26 cellular contexts compared by ENCODE assay signal in the genomic region with DNA sequence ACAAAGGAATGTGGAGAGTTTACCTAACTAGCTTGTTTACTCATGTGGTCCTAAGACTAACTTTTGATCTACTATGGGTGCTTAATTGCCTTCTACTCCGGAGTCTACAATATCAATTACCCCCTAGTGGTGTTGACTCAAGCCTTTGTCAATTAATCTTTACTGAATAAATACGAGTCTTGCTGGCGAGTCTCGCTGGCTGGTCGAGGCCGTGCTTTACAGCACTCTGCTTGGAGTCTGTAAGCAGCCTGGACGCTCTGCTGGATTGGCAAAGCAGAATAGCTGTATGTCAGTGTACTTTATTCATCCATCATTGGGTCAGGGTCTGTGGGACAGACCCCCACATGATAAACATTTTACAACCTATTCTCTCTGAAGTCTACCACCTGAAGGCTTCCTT. TPM values are rescaled to one million over a fixed set of nuclear protein-coding genes. Genes with fewer than 3 reads are reported as not detected.
"Had no signal": no experiment of that assay in that cellular context is flagged by ENCODE, and none has a peak within 500 bp of the region (broad histone marks: within the 10 kb centered on the region; RNA-seq: fewer than 3 reads in every experiment).

No MANE protein-coding gene starts in this region.

- H3K4me1 Mint-ChIP-seq: stimulated activated effector memory CD8-positive, alpha-beta T cell treated with anti-CD3 and anti-CD28 coated beads, Interleukin-12 subunit alpha, Interleukin-12 subunit beta, amount 100 ng/mL, for 72 hours had no signal

- H3K9me3 Mint-ChIP-seq: activated naive CD4-positive, alpha-beta T cell treated with anti-CD3 and anti-CD28 coated beads, Interleukin-2, amount 50 U/mL, for 72 hours; activated T-cell treated with anti-CD3 and anti-CD28 coated beads, Interleukin-2, amount 50 U/mL, for 72 hours; natural killer cell treated with Interleukin-12 subunit alpha and Interleukin-12 subunit beta and Interleukin-15 and Interleukin-18, amount 100 ng/mL, for 72 hours; stimulated activated naive CD8-positive, alpha-beta T cell treated with anti-CD3 and anti-CD28 coated beads, Interleukin-15, Interleukin-2, amounts not matched to agents 100 ng/mL and 50 ng/mL, for 24 hours; type B pancreatic cell had no signal

- H3K4me3 Mint-ChIP-seq: activated T-cell treated with anti-CD3 and anti-CD28 coated beads, Interleukin-2, amount 50 U/mL, for 72 hours; natural killer cell treated with Interleukin-12 subunit alpha and Interleukin-12 subunit beta and Interleukin-15 and Interleukin-18, amount 100 ng/mL, for 72 hours; stimulated activated effector memory CD8-positive, alpha-beta T cell treated with anti-CD3 and anti-CD28 coated beads, Interleukin-12 subunit alpha, Interleukin-12 subunit beta, amount 100 ng/mL, for 72 hours; stimulated activated naive CD8-positive, alpha-beta T cell treated with anti-CD3 and anti-CD28 coated beads, Interleukin-15, Interleukin-2, amounts not matched to agents 100 ng/mL and 50 ng/mL, for 24 hours; type B pancreatic cell had no signal

- H3K27ac ChIP-seq: foreskin keratinocyte, heart left ventricle, left ventricle myocardium inferior, right lobe of liver, thoracic aorta, vagina, VCaP had no signal

- H3K36me3 ChIP-seq: breast epithelium, heart left ventricle, left ventricle myocardium inferior, right lobe of liver, thoracic aorta, vagina had no signal

- ATAC-seq: activated naive CD4-positive, alpha-beta T cell treated with anti-CD3 and anti-CD28 coated beads, Interleukin-2, amount 50 U/mL, for 72 hours; activated T-cell treated with anti-CD3 and anti-CD28 coated beads, Interleukin-2, amount 50 U/mL, for 72 hours; esophagus mucosa; foreskin keratinocyte; heart left ventricle; mucosa of descending colon; natural killer cell treated with Interleukin-12 subunit alpha and Interleukin-12 subunit beta and Interleukin-15 and Interleukin-18, amount 100 ng/mL, for 72 hours; stimulated activated effector memory CD8-positive, alpha-beta T cell treated with anti-CD3 and anti-CD28 coated beads, Interleukin-12 subunit alpha, Interleukin-12 subunit beta, amount 100 ng/mL, for 72 hours had no signal

- DNase-seq: activated CD4-positive, alpha-beta T cell treated with anti-CD3 and anti-CD28 coated beads for 4 hours; activated CD4-positive, alpha-beta T cell treated with anti-CD3 and anti-CD28 coated beads, Interleukin-2, amount 50 U/mL, for 4 hours; activated naive CD4-positive, alpha-beta T cell; activated T-cell treated with anti-CD3 and anti-CD28 coated beads for 4 hours; activated T-cell treated with anti-CD3 and anti-CD28 coated beads, Interleukin-2, amount 50 U/mL, for 72 hours; central memory CD4-positive, alpha-beta T cell; foreskin keratinocyte; heart left ventricle; left ventricle myocardium inferior; mucosa of descending colon; posterior cingulate gyrus; small intestine; stimulated activated CD4-positive, alpha-beta T cell treated with anti-CD3 and anti-CD28 coated beads, Interleukin-4, amount 100 ng/mL, for 24 hours; T-helper 9 cell had no signal

- H3K36me3 Mint-ChIP-seq: activated naive CD4-positive, alpha-beta T cell treated with anti-CD3 and anti-CD28 coated beads, Interleukin-2, amount 50 U/mL, for 72 hours; natural killer cell treated with Interleukin-12 subunit alpha and Interleukin-12 subunit beta and Interleukin-15 and Interleukin-18, amount 100 ng/mL, for 72 hours; stimulated activated effector memory CD8-positive, alpha-beta T cell treated with anti-CD3 and anti-CD28 coated beads, Interleukin-12 subunit alpha, Interleukin-12 subunit beta, amount 100 ng/mL, for 72 hours; type B pancreatic cell had no signal

- H3K4me3 ChIP-seq: breast epithelium, heart left ventricle, left ventricle myocardium inferior, lung, mucosa of descending colon, right lobe of liver, thoracic aorta, vagina had no signal

- H3K27ac Mint-ChIP-seq: activated naive CD4-positive, alpha-beta T cell treated with anti-CD3 and anti-CD28 coated beads, Interleukin-2, amount 50 U/mL, for 72 hours; activated T-cell treated with anti-CD3 and anti-CD28 coated beads, Interleukin-2, amount 50 U/mL, for 72 hours; natural killer cell treated with Interleukin-12 subunit alpha and Interleukin-12 subunit beta and Interleukin-15 and Interleukin-18, amount 100 ng/mL, for 72 hours; stimulated activated effector memory CD8-positive, alpha-beta T cell treated with anti-CD3 and anti-CD28 coated beads, Interleukin-12 subunit alpha, Interleukin-12 subunit beta, amount 100 ng/mL, for 72 hours; stimulated activated naive CD8-positive, alpha-beta T cell treated with anti-CD3 and anti-CD28 coated beads, Interleukin-15, Interleukin-2, amounts not matched to agents 100 ng/mL and 50 ng/mL, for 24 hours; type B pancreatic cell had no signal

- H3K27me3 ChIP-seq: breast epithelium, foreskin keratinocyte, heart left ventricle, right lobe of liver, vagina had no signal

- H3K27me3 Mint-ChIP-seq: type B pancreatic cell had no signal

- H3K4me1 ChIP-seq: breast epithelium, left ventricle myocardium inferior had no signal

RNA-seq across cellular contexts. Expression of gene CCDC169, which starts 58.4 kb away (rescaled TPM):
- total RNA-seq: natural killer cell treated with Interleukin-12 subunit alpha and Interleukin-12 subunit beta and Interleukin-15 and Interleukin-18, amount 100 ng/mL, for 72 hours; right lobe of liver; thoracic aorta; vagina had no signal
